In the genomic region with DNA sequence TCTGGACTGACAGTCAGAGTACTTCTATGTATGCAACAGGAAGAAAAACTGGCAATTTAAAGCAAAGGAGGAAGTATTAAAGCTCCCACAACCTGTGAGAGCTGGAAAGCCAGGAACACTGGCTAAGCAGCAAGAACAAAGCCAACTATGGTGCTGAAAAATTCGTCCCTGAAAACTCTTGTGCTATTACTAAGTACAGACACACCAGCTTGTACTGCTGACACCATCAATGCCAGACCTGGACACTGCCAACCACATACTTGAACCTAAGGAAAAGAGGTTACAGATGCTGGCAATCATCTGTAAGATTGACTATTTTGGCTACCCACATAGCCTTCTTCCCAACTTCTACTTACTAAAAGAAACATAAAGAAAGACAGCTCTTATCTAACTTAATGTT, we compare ENCODE assay signal across 35 cellular contexts.
"Had no signal": no experiment of that assay in that cellular context is flagged by ENCODE, and none has a peak within 500 bp of the region (broad histone marks: within the 10 kb centered on the region; RNA-seq: fewer than 3 reads in every experiment).

No MANE protein-coding gene starts in this region.

- H3K27ac ChIP-seq: adrenal gland, body of pancreas, brain microvascular endothelial cell, breast epithelium, cardiac muscle cell, VCaP had no signal

- H3K9me3 Mint-ChIP-seq: activated B cell treated with CpG ODN at 0.5 μM for 24 hours; activated CD4-positive, alpha-beta memory T cell treated with anti-CD3 and anti-CD28 coated beads for 36 hours; activated CD4-positive, alpha-beta T cell treated with anti-CD3 and anti-CD28 coated beads, Interleukin-2, amount 10 ng/mL, durations not matched to agents 24 days and 14 days; activated naive CD4-positive, alpha-beta T cell treated with anti-CD3 and anti-CD28 coated beads for 36 hours; activated naive CD4-positive, alpha-beta T cell treated with anti-CD3 and anti-CD28 coated beads, Interleukin-2, amount 50 U/mL, for 72 hours; activated T-cell treated with anti-CD3 and anti-CD28 coated beads, Interleukin-2, amount 50 U/mL, for 4 hours; activated T-cell treated with anti-CD3 and anti-CD28 coated beads, Interleukin-2, amount 50 U/mL, for 72 hours; activated T-helper 1 cell treated with anti-CD3 and anti-CD28 coated beads, Interleukin-12 subunit alpha, Interleukin-12 subunit beta, Interleukin-2, Interleukin-4 antibody, amounts not matched to agents 30 ng/mL and 10 ng/mL and 1 ng/mL, durations not matched to agents 14 hours and 24 hours and 36 hours; activated T-helper 17 cell treated with anti-CD3 and anti-CD28 coated beads, Interleukin-2, amount 50 U/mL, for 72 hours had no signal

- H3K4me1 Mint-ChIP-seq: activated B cell treated with CpG ODN at 0.5 μM for 24 hours; activated CD4-positive, alpha-beta T cell treated with anti-CD3 and anti-CD28 coated beads, Interleukin-2, amount 10 ng/mL, durations not matched to agents 24 days and 14 days; activated naive CD8-positive, alpha-beta T cell treated with anti-CD3 and anti-CD28 coated beads for 36 hours; activated T-helper 17 cell treated with anti-CD3 and anti-CD28 coated beads, Interleukin-2, amount 50 U/mL, for 72 hours; T-cell; T-helper 17 cell had no signal

- ATAC-seq: activated CD8-positive, alpha-beta T cell treated with anti-CD3 and anti-CD28 coated beads for 36 hours; activated naive CD4-positive, alpha-beta T cell treated with anti-CD3 and anti-CD28 coated beads, Interleukin-2, amount 50 U/mL, for 72 hours; activated T-cell treated with anti-CD3 and anti-CD28 coated beads, Interleukin-2, amount 50 U/mL, for 4 hours; activated T-cell treated with anti-CD3 and anti-CD28 coated beads, Interleukin-2, amount 50 U/mL, for 72 hours; activated T-helper 17 cell treated with anti-CD3 and anti-CD28 coated beads, Interleukin-2, amount 50 U/mL, for 72 hours; body of pancreas; T-cell; T-helper 17 cell had no signal

- H3K9me3 ChIP-seq: adrenal gland, body of pancreas, breast epithelium had no signal

- H3K27me3 ChIP-seq: adrenal gland, body of pancreas, brain microvascular endothelial cell, breast epithelium, cardiac muscle cell had no signal

- H3K4me1 ChIP-seq: adrenal gland, body of pancreas, breast epithelium had no signal

- H3K4me3 Mint-ChIP-seq: activated B cell treated with CpG ODN at 0.5 μM for 24 hours; activated CD4-positive, alpha-beta memory T cell treated with anti-CD3 and anti-CD28 coated beads for 36 hours; activated CD4-positive, alpha-beta T cell treated with anti-CD3 and anti-CD28 coated beads, Interleukin-2, amount 10 ng/mL, durations not matched to agents 24 days and 14 days; activated CD8-positive, alpha-beta T cell treated with anti-CD3 and anti-CD28 coated beads for 36 hours; activated naive CD4-positive, alpha-beta T cell treated with anti-CD3 and anti-CD28 coated beads for 36 hours; activated naive CD8-positive, alpha-beta T cell treated with anti-CD3 and anti-CD28 coated beads for 36 hours; activated T-cell treated with anti-CD3 and anti-CD28 coated beads, Interleukin-2, amount 50 U/mL, for 4 hours; activated T-cell treated with anti-CD3 and anti-CD28 coated beads, Interleukin-2, amount 50 U/mL, for 72 hours; activated T-helper 1 cell treated with anti-CD3 and anti-CD28 coated beads, Interleukin-12 subunit alpha, Interleukin-12 subunit beta, Interleukin-2, Interleukin-4 antibody, amounts not matched to agents 30 ng/mL and 10 ng/mL and 1 ng/mL, durations not matched to agents 14 hours and 24 hours and 36 hours; activated T-helper 17 cell treated with anti-CD3 and anti-CD28 coated beads, Interleukin-2, amount 50 U/mL, for 72 hours; T-cell; T-helper 17 cell had no signal

- H3K36me3 Mint-ChIP-seq: activated CD4-positive, alpha-beta memory T cell treated with anti-CD3 and anti-CD28 coated beads for 36 hours; activated naive CD4-positive, alpha-beta T cell treated with anti-CD3 and anti-CD28 coated beads, Interleukin-2, amount 50 U/mL, for 72 hours; activated naive CD8-positive, alpha-beta T cell treated with anti-CD3 and anti-CD28 coated beads for 36 hours; T-cell had no signal

- H3K36me3 ChIP-seq: adrenal gland, brain microvascular endothelial cell, breast epithelium, cardiac muscle cell had no signal

- FAIRE-seq: astrocyte, TTC549 had no signal

- DNase-seq: activated B cell treated with CpG ODN at 0.5 μM for 24 hours; activated CD4-positive, alpha-beta memory T cell treated with anti-CD3 and anti-CD28 coated beads for 36 hours; activated CD4-positive, alpha-beta T cell treated with anti-CD3 and anti-CD28 coated beads for 4 hours; activated CD4-positive, alpha-beta T cell treated with anti-CD3 and anti-CD28 coated beads, Interleukin-2, amount 10 ng/mL, durations not matched to agents 24 days and 14 days; activated CD4-positive, alpha-beta T cell treated with anti-CD3 and anti-CD28 coated beads, Interleukin-2, amount 50 U/mL, for 1 hour; activated CD4-positive, alpha-beta T cell treated with anti-CD3 and anti-CD28 coated beads, Interleukin-2, amount 50 U/mL, for 4 hours; activated CD4-positive, CD25-positive, alpha-beta regulatory T cell treated with anti-CD3 and anti-CD28 coated beads, Interleukin-2, amount 50 U/mL, for 72 hours; activated CD8-positive, alpha-beta memory T cell treated with anti-CD3 and anti-CD28 coated beads, Interleukin-2, amount 50 U/mL, for 4 hours; activated CD8-positive, alpha-beta T cell treated with anti-CD3 and anti-CD28 coated beads for 36 hours; activated effector memory CD4-positive, alpha-beta T cell treated with anti-CD3 and anti-CD28 coated beads, Interleukin-2, amount 50 U/mL, for 16 hours; activated gamma-delta T cell treated with Interleukin-2 at 50 U/mL for 16 hours; activated naive CD4-positive, alpha-beta T cell; activated naive CD4-positive, alpha-beta T cell treated with anti-CD3 and anti-CD28 coated beads for 36 hours; activated naive CD4-positive, alpha-beta T cell treated with anti-CD3 and anti-CD28 coated beads, Interleukin-2, amount 50 U/mL, for 16 hours; activated naive CD8-positive, alpha-beta T cell treated with anti-CD3 and anti-CD28 coated beads for 36 hours; activated T-cell treated with anti-CD3 and anti-CD28 coated beads for 4 hours; activated T-cell treated with anti-CD3 and anti-CD28 coated beads, Interleukin-2, amount 50 U/mL, for 1 hour; activated T-cell treated with anti-CD3 and anti-CD28 coated beads, Interleukin-2, amount 50 U/mL, for 4 hours; activated T-cell treated with anti-CD3 and anti-CD28 coated beads, Interleukin-2, amount 50 U/mL, for 72 hours; adrenal gland; amniotic stem cell; aorta; body of pancreas; brain microvascular endothelial cell; central memory CD4-positive, alpha-beta T cell; T-cell; T-helper 17 cell had no signal

- H3K27me3 Mint-ChIP-seq: activated B cell treated with CpG ODN at 0.5 μM for 24 hours; activated CD4-positive, alpha-beta memory T cell treated with anti-CD3 and anti-CD28 coated beads for 36 hours; activated CD4-positive, alpha-beta T cell treated with anti-CD3 and anti-CD28 coated beads, Interleukin-2, amount 10 ng/mL, durations not matched to agents 24 days and 14 days; activated CD8-positive, alpha-beta T cell treated with anti-CD3 and anti-CD28 coated beads for 36 hours; activated naive CD8-positive, alpha-beta T cell treated with anti-CD3 and anti-CD28 coated beads for 36 hours; activated T-helper 17 cell treated with anti-CD3 and anti-CD28 coated beads, Interleukin-2, amount 50 U/mL, for 72 hours; T-helper 17 cell had no signal

- H3K4me3 ChIP-seq: adrenal gland, body of pancreas, breast epithelium, cardiac muscle cell had no signal

- H3K27ac Mint-ChIP-seq: activated B cell treated with CpG ODN at 0.5 μM for 24 hours; activated CD4-positive, alpha-beta memory T cell treated with anti-CD3 and anti-CD28 coated beads for 36 hours; activated CD4-positive, alpha-beta T cell treated with anti-CD3 and anti-CD28 coated beads, Interleukin-2, amount 10 ng/mL, durations not matched to agents 24 days and 14 days; activated CD8-positive, alpha-beta T cell treated with anti-CD3 and anti-CD28 coated beads for 36 hours; activated naive CD4-positive, alpha-beta T cell treated with anti-CD3 and anti-CD28 coated beads for 36 hours; activated naive CD4-positive, alpha-beta T cell treated with anti-CD3 and anti-CD28 coated beads, Interleukin-2, amount 50 U/mL, for 72 hours; activated naive CD8-positive, alpha-beta T cell treated with anti-CD3 and anti-CD28 coated beads for 36 hours; activated T-cell treated with anti-CD3 and anti-CD28 coated beads, Interleukin-2, amount 50 U/mL, for 72 hours; activated T-helper 1 cell treated with anti-CD3 and anti-CD28 coated beads, Interleukin-12 subunit alpha, Interleukin-12 subunit beta, Interleukin-2, Interleukin-4 antibody, amounts not matched to agents 30 ng/mL and 10 ng/mL and 1 ng/mL, durations not matched to agents 14 hours and 24 hours and 36 hours; activated T-helper 17 cell treated with anti-CD3 and anti-CD28 coated beads, Interleukin-2, amount 50 U/mL, for 72 hours; T-cell; T-helper 17 cell had no signal
